Comparison of ENCODE assay signal across 27 cellular contexts in genomic region chr12:110421159-110421661, GRCh38.
"Had no signal": no experiment of that assay in that cellular context is flagged by ENCODE, and none has a peak within 500 bp of the region (broad histone marks: within the 10 kb centered on the region; RNA-seq: fewer than 3 reads in every experiment).

No MANE protein-coding gene starts in this region.

- H3K4me1 Mint-ChIP-seq: naive thymus-derived CD4-positive, alpha-beta T cell had no signal

- H3K9me3 ChIP-seq: gastroesophageal sphincter, heart left ventricle, left lung, ovary, psoas muscle, thoracic aorta, tibial nerve, upper lobe of left lung had no signal

- H3K9me3 Mint-ChIP-seq: naive thymus-derived CD4-positive, alpha-beta T cell; stimulated activated naive B cell treated with anti-CD40 and anti-IgM and Interleukin-4, amounts not matched to agents 10 μg/mL and 1 μg/mL and 100 μg/mL, for 72 hours; stimulated activated naive CD8-positive, alpha-beta T cell treated with anti-CD3 and anti-CD28 coated beads, Interleukin-15, Interleukin-2, amounts not matched to agents 100 ng/mL and 50 ng/mL, for 24 hours had no signal

- H3K36me3 ChIP-seq: gastroesophageal sphincter, heart left ventricle, left lung, ovary, thoracic aorta, tibial nerve, upper lobe of left lung had no signal

- H3K27me3 Mint-ChIP-seq: stimulated activated naive B cell treated with anti-CD40 and anti-IgM and Interleukin-4, amounts not matched to agents 10 μg/mL and 1 μg/mL and 100 μg/mL, for 72 hours; stimulated activated naive CD8-positive, alpha-beta T cell treated with anti-CD3 and anti-CD28 coated beads, Interleukin-15, Interleukin-2, amounts not matched to agents 100 ng/mL and 50 ng/mL, for 24 hours had no signal

- DNase-seq: dorsolateral prefrontal cortex; effector CD4-positive, alpha-beta T cell; heart left ventricle; hippocampal formation; left cardiac atrium; left lung; mesenchymal stem cell; midbrain; naive thymus-derived CD4-positive, alpha-beta T cell; occipital lobe; ovary; posterior cingulate gyrus; psoas muscle; right cardiac atrium; small intestine; stimulated activated CD4-positive, alpha-beta T cell treated with anti-CD3 and anti-CD28 coated beads, Interleukin-15, amount 100 ng/mL, for 24 hours; stimulated activated CD4-positive, alpha-beta T cell treated with anti-CD3 and anti-CD28 coated beads, Interleukin-2, amount 100 ng/mL, for 48 hours; stimulated activated naive B cell treated with anti-CD40 and anti-IgM and Interleukin-4, amounts not matched to agents 10 μg/mL and 1 μg/mL and 100 μg/mL, for 72 hours; upper lobe of left lung had no signal

- FAIRE-seq: colon, islet of Langerhans, small intestine, urothelium cell line had no signal

- H3K4me3 ChIP-seq: dorsolateral prefrontal cortex, gastroesophageal sphincter, heart left ventricle, left lung, ovary, psoas muscle, thoracic aorta, tibial nerve, upper lobe of left lung had no signal

- H3K36me3 Mint-ChIP-seq: naive thymus-derived CD4-positive, alpha-beta T cell; stimulated activated naive B cell treated with anti-CD40 and anti-IgM and Interleukin-4, amounts not matched to agents 10 μg/mL and 1 μg/mL and 100 μg/mL, for 72 hours had no signal

- H3K27ac ChIP-seq: epithelial cell of prostate, left lung, ovary, psoas muscle, thoracic aorta, tibial nerve, upper lobe of left lung had no signal

- H3K4me1 ChIP-seq: psoas muscle, tibial nerve, upper lobe of left lung had no signal

- H3K27me3 ChIP-seq: gastroesophageal sphincter, heart left ventricle, left lung, ovary, upper lobe of left lung had no signal

- H3K4me3 Mint-ChIP-seq: naive thymus-derived CD4-positive, alpha-beta T cell; stimulated activated naive B cell treated with anti-CD40 and anti-IgM and Interleukin-4, amounts not matched to agents 10 μg/mL and 1 μg/mL and 100 μg/mL, for 72 hours; stimulated activated naive CD8-positive, alpha-beta T cell treated with anti-CD3 and anti-CD28 coated beads, Interleukin-15, Interleukin-2, amounts not matched to agents 100 ng/mL and 50 ng/mL, for 24 hours had no signal

- H3K27ac Mint-ChIP-seq: naive thymus-derived CD4-positive, alpha-beta T cell; stimulated activated naive CD8-positive, alpha-beta T cell treated with anti-CD3 and anti-CD28 coated beads, Interleukin-15, Interleukin-2, amounts not matched to agents 100 ng/mL and 50 ng/mL, for 24 hours had no signal
